Comparison of ENCODE assay signal across 32 cellular contexts in genomic region chr2:44297431-44297830, GRCh38. TPM values are rescaled to one million over a fixed set of nuclear protein-coding genes. Genes with fewer than 3 reads are reported as not detected.
"Had no signal": no experiment of that assay in that cellular context is flagged by ENCODE, and none has a peak within 500 bp of the region (broad histone marks: within the 10 kb centered on the region; RNA-seq: fewer than 3 reads in every experiment).

No MANE protein-coding gene starts in this region.

- H3K9me3 ChIP-seq: ascending aorta, breast epithelium had no signal

- H3K4me3 ChIP-seq: ascending aorta, breast epithelium, PC-9 had no signal

- H3K4me1 ChIP-seq: breast epithelium had no signal

- H3K27me3 ChIP-seq: ascending aorta, breast epithelium had no signal

- H3K36me3 ChIP-seq: ascending aorta, breast epithelium had no signal

- H3K27ac ChIP-seq: ascending aorta, breast epithelium, PC-9, RWPE1 had no signal

- DNase-seq: activated CD4-positive, alpha-beta T cell treated with anti-CD3 and anti-CD28 coated beads, Interleukin-2, amount 10 ng/mL, durations not matched to agents 24 days and 14 days; activated CD4-positive, alpha-beta T cell treated with anti-CD3 and anti-CD28 coated beads, Interleukin-2, amount 50 U/mL, for 4 hours; activated CD8-positive, alpha-beta T cell treated with anti-CD3 and anti-CD28 coated beads for 36 hours; activated gamma-delta T cell; activated naive CD4-positive, alpha-beta T cell treated with Interleukin-2 at 50 U/mL for 16 hours; activated naive CD8-positive, alpha-beta T cell treated with anti-CD3 and anti-CD28 coated beads, Interleukin-2, amount 10 ng/mL, durations not matched to agents 7 days and 5 days; activated T-cell treated with anti-CD3 and anti-CD28 coated beads, Interleukin-2, amount 50 U/mL, for 1 hour; activated T-cell treated with anti-CD3 and anti-CD28 coated beads, Interleukin-2, amount 50 U/mL, for 72 hours; amygdala; NCI-H1092 treated with DMSO at 0.1 percent for 48 hours; NCI-H1417; NCI-H146; NCI-H187; NCI-H2029 treated with DMSO at 0.1 percent for 48 hours; NCI-H2107; NCI-H2171; NCI-H510A; NCI-H526; NCI-H748 treated with DMSO at 0.1 percent for 48 hours; NK-92 treated with Interleukin-12 subunit alpha and Interleukin-12 subunit beta, amount 100 ng/mL, for 24 hours; PC-9; SIG-M5; SW 1271; T-helper 1 cell; T1000 had no signal

- ATAC-seq: activated CD8-positive, alpha-beta T cell treated with anti-CD3 and anti-CD28 coated beads for 36 hours; Right ventricle myocardium inferior had no signal

RNA-seq across cellular contexts. Expression of gene SLC3A1, which starts 22.2 kb away (rescaled TPM):
- total RNA-seq: activated CD4-positive, alpha-beta T cell treated with anti-CD3 and anti-CD28 coated beads, Interleukin-2, amount 10 ng/mL, durations not matched to agents 24 days and 14 days; activated CD8-positive, alpha-beta memory T cell treated with anti-CD3 and anti-CD28 coated beads for 36 hours; M059J; OCI-LY7; PC-9; Right ventricle myocardium inferior had no signal
